7 cellular contexts compared by ENCODE assay signal in genomic region chrX:123976671-123977316, GRCh38. TPM values are rescaled to one million over a fixed set of nuclear protein-coding genes. Genes with fewer than 3 reads are reported as not detected.
A peak's percentile ranks its signal among the peaks of the same experiment; 100 is the strongest.
DNase-seq lines count a peak whose midpoint lies in the region; ATAC-seq and TF ChIP-seq lines count a peak whose summit lies in the region.

No MANE protein-coding gene starts in this region.

- BruUV-seq in Calu3 (replicated peaks; lab: Mats Ljungman, UMichigan): no TSS peak

- H3K4me3 Mint-ChIP-seq in nephron (no peak overlapping the region), Calu3 (ENCODE audit: low read depth, unreplicated experiment) (no peak overlapping the region), mesothelial cell of epicardium (no peak overlapping the region)

- intact Hi-C loops in Calu3 (cut with micrococcal nuclease; ENCODE audit: unreplicated experiment): loop anchor here (2.0 to 10.0 kb wide), 2 partner anchors 14 to 92 kb away; no protein-coding TSS in a partner anchor

- H3K9me3 Mint-ChIP-seq in nephron (no peaks in the 10 kb centered on the region), Calu3 (ENCODE audit: low read depth, unreplicated experiment) (no peaks in the 10 kb centered on the region), mesothelial cell of epicardium (peaks cover 10% of the 10 kb centered on the region)

- peaks cover 31% of the 10 kb centered on the region for H3K4me1 Mint-ChIP-seq in nephron
- peaks cover 15% of the 10 kb centered on the region for H3K4me1 Mint-ChIP-seq in Calu3 (ENCODE audit: low read depth, unreplicated experiment)
- H3K4me1 Mint-ChIP-seq in mesothelial cell of epicardium: peaks cover 16% of the 10 kb centered on the region

- DNase-seq in EL (peak; percentile 36), NCI-H2196 (lab: John Stamatoyannopoulos, UW; ENCODE audit: unreplicated experiment) (peak; percentile 4), Calu3 (no peak), mesothelial cell of epicardium (ENCODE audit: low spot score in 2 of 2, unreplicated experiment in 2 of 2) (no peak)
- peak; percentile 17 for DNase-seq in central memory CD4-positive, alpha-beta T cell

- H3K27me3 Mint-ChIP-seq in nephron (ENCODE audit: low read depth) (no peaks in the 10 kb centered on the region), Calu3 (ENCODE audit: unreplicated experiment) (no peaks in the 10 kb centered on the region), mesothelial cell of epicardium (ENCODE audit: low read depth) (no peaks in the 10 kb centered on the region)

- CTCF ChIA-PET in Calu3 (lab: Charles Lee): interaction anchor here (0.6 to 1.2 kb wide), 12 partner anchors 8 to 636 kb away, joined by 3 to 26 read pairs (median 6); partner anchors contain the start of genes STAG2 and XIAP

- peak overlapping the region in 2 of 3 experiments; percentile 2 to 18 for H3K27ac Mint-ChIP-seq in nephron
- H3K27ac Mint-ChIP-seq in Calu3 (ENCODE audit: unreplicated experiment): no peak overlapping the region
- H3K27ac Mint-ChIP-seq in mesothelial cell of epicardium: no peak overlapping the region

- ATAC-seq in GM18498 (IDR thresholded peaks at IDR 0.05; ENCODE audit: unreplicated experiment): no peak

- H3K36me3 Mint-ChIP-seq in nephron (ENCODE audit: low read depth): no peaks in the 10 kb centered on the region
- no peaks in the 10 kb centered on the region for H3K36me3 Mint-ChIP-seq in Calu3 (ENCODE audit: insufficient read depth, unreplicated experiment)
- H3K36me3 Mint-ChIP-seq in mesothelial cell of epicardium: no peaks in the 10 kb centered on the region

- TF ChIP-seq CTCF in nephron (IDR thresholded peaks at IDR 0.05; ENCODE audit: unreplicated experiment in 3 of 3): no peak
- TF ChIP-seq CTCF in Calu3 (IDR thresholded peaks at IDR 0.05; ENCODE audit: unreplicated experiment): no peak
- no peak for TF ChIP-seq CTCF in mesothelial cell of epicardium (IDR thresholded peaks at IDR 0.05; ENCODE audit: unreplicated experiment)

RNA-seq across cellular contexts. Expression of gene STAG2, which starts 15.3 kb away (rescaled TPM):
- total RNA-seq in Calu3 (2022) (74.2 and 79.6 TPM in 2 replicates), mesothelial cell of epicardium (57.7 to 67.0 TPM (median 62.8 TPM) in 3 replicates)

Comparison
In these comparisons a context has a peak if more than half of its experiments do, and no peak if none do; other contexts are left out.
1. DNase-seq: peak in EL (single experiment), NCI-H2196 (single experiment) and central memory CD4-positive, alpha-beta T cell (single experiment); none in Calu3 (single experiment) and mesothelial cell of epicardium (0 of 2).
2. H3K27ac Mint-ChIP-seq: peak in nephron (2 of 3); none in Calu3 (single experiment) and mesothelial cell of epicardium (single experiment).